In genomic region chr1:33943978-33944377, GRCh38 we compare ENCODE assay signal across 23 cellular contexts.
DNase-seq lines count a peak whose midpoint lies in the region; ATAC-seq, FAIRE-seq and TF ChIP-seq lines count a peak whose summit lies in the region.
"Had no signal": no experiment of that assay in that cellular context is flagged by ENCODE, and none has a peak within 500 bp of the region (broad histone marks: within the 10 kb centered on the region; RNA-seq: fewer than 3 reads in every experiment).

No MANE protein-coding gene starts in this region.

- H3K27me3 ChIP-seq in adrenal gland, result no peaks in the 10 kb centered on the region
- no peaks in the 10 kb centered on the region for H3K27me3 ChIP-seq in mammary epithelial cell (ENCODE audit: insufficient read depth, low read length)
- H3K27me3 ChIP-seq: heart right ventricle, right lobe of liver had no signal

- ATAC-seq in HG02571 (IDR thresholded peaks at IDR 0.05; ENCODE audit: unreplicated experiment), result no peak
- ATAC-seq: heart right ventricle, K562, left ventricle myocardium superior, right lobe of liver, SK-N-SH treated with all-trans-retinoic acid at 6 μM for 48 hours had no signal

- intact Hi-C loops in adrenal gland (cut with DNase I), result no loop called here
- intact Hi-C loops in mammary epithelial cell (cut with micrococcal nuclease), result no loop called here

- H3K27ac ChIP-seq in adrenal gland (no peak overlapping the region), mammary epithelial cell (ENCODE audit: insufficient read depth, low read depth, low read length) (no peak overlapping the region)
- H3K27ac ChIP-seq: 22Rv1, heart right ventricle, right lobe of liver, VCaP had no signal

- TF ChIP-seq POLR2A in adrenal gland (IDR thresholded peaks at IDR 0.05), result no peak

- no TSS peak for BruUV-seq in mammary epithelial cell (replicated peaks; lab: Mats Ljungman, UMichigan)

- no peaks in the 10 kb centered on the region for H3K79me2 ChIP-seq in mammary epithelial cell (ENCODE audit: insufficient read depth, low read length)

- no peaks in the 10 kb centered on the region for H4K20me1 ChIP-seq in mammary epithelial cell (ENCODE audit: insufficient read depth, low read length)

- no peak overlapping the region for H3K9ac ChIP-seq in mammary epithelial cell (ENCODE audit: insufficient read depth, low read length)

- peak; percentile 17 for DNase-seq in DMS53 (lab: John Stamatoyannopoulos, UW)
- no peak for DNase-seq in DMS53 treated with DMSO at 0.1 percent for 48 hours (lab: John Stamatoyannopoulos, UW; ENCODE audit: unreplicated experiment)
- peak in 4 of 7 donors; percentile 29 to 53 (median 42) for DNase-seq in adrenal gland
- DNase-seq in hepatic stellate cell (ENCODE audit: low spot score), result peak; percentile 13
- DNase-seq in urothelium cell line (ENCODE audit: low spot score), result peak; percentile 52
- DNase-seq in mammary epithelial cell, result no peak
- no peak for DNase-seq in NK-92 (lab: John Stamatoyannopoulos, UW; ENCODE audit: unreplicated experiment)
- DNase-seq: activated CD8-positive, alpha-beta memory T cell treated with anti-CD3 and anti-CD28 coated beads for 24 hours; activated gamma-delta T cell treated with Interleukin-2 at 50 U/mL for 16 hours; Calu3; GOT3; heart right ventricle; left ventricle myocardium superior; NCI-H345; nephron progenitor cell; right lobe of liver; stimulated activated CD4-positive, alpha-beta T cell treated with anti-CD3 and anti-CD28 coated beads, Interleukin-4, amount 100 ng/mL, for 24 hours had no signal

- TF ChIP-seq CTCF in adrenal gland (IDR thresholded peaks at IDR 0.05) (no peak), mammary epithelial cell (conservative IDR thresholded peaks at IDR 0.05 in 1 of 2, IDR thresholded peaks at IDR 0.05 in 1 of 2; ENCODE audit: extremely low read depth in 1 of 2, insufficient read depth in 1 of 2, low read depth in 1 of 2, low read length in 2 of 2) (no peak)

- FAIRE-seq in urothelium cell line (lab: Jason Lieb, UNC), result no peak
- FAIRE-seq: endothelial cell of umbilical vein, K562 had no signal

- H3K36me3 ChIP-seq in adrenal gland (replicated peaks in 1 of 2), result no peaks in the 10 kb centered on the region
- no peaks in the 10 kb centered on the region for H3K36me3 ChIP-seq in mammary epithelial cell (ENCODE audit: insufficient read depth, low read length)
- H3K36me3 ChIP-seq: heart right ventricle, right lobe of liver had no signal

- H3K9me3 ChIP-seq in adrenal gland (replicated peaks in 1 of 3), result no peaks in the 10 kb centered on the region
- peaks cover 17% of the 10 kb centered on the region for H3K9me3 ChIP-seq in mammary epithelial cell (replicated peaks; ENCODE audit: insufficient read depth, low read length)
- H3K9me3 ChIP-seq: right lobe of liver had no signal

- CTCF ChIA-PET in mammary epithelial cell (lab: Charles Lee; ENCODE audit: low non-redundant PET), result no interaction called here

- dilution Hi-C loops in mammary epithelial cell (cut with HindIII; ENCODE audit: low sequenced_read_pairs), result loop anchor here (5.0 kb wide), 1 partner anchor 37 kb away; no protein-coding TSS in a partner anchor

- H3K4me3 ChIP-seq in adrenal gland, result no peak overlapping the region
- no peak overlapping the region for H3K4me3 ChIP-seq in mammary epithelial cell (replicated peaks in 1 of 3; ENCODE audit: insufficient read depth in 1 of 3, low read depth in 2 of 3, low read length in 3 of 3)
- H3K4me3 ChIP-seq: heart right ventricle, K562, right lobe of liver had no signal

- 35 to 57% (median 47%) methylated on average over 2 to 3 of the region's 3 CpGs for WGBS in adrenal gland, 4 donors
- WGBS in mammary epithelial cell (ENCODE audit: low coverage, missing lambda C conversion rate), result 0% methylated on average over 3 of the region's 3 CpGs

- no peak overlapping the region for H2AFZ ChIP-seq in mammary epithelial cell (ENCODE audit: low read depth, low read length)

- H3K4me1 ChIP-seq in adrenal gland (replicated peaks in 1 of 2) (no peaks in the 10 kb centered on the region), mammary epithelial cell (ENCODE audit: insufficient read depth, low read length) (no peaks in the 10 kb centered on the region)
- H3K4me1 ChIP-seq: heart right ventricle, right lobe of liver had no signal

- in situ Hi-C loops in mammary epithelial cell (cut with MboI; ENCODE audit: low sequenced_read_pairs in 2 of 2), result no loop called here

- no peak overlapping the region for H3K4me2 ChIP-seq in mammary epithelial cell (ENCODE audit: insufficient read depth, low read depth, low read length)

Comparison
In these comparisons a context has a peak if more than half of its experiments do, and no peak if none do; other contexts are left out.
1. DNase-seq: peak in DMS53 (single experiment), adrenal gland (4 of 7), hepatic stellate cell (single experiment) and urothelium cell line (single experiment); none in DMS53 treated with DMSO at 0.1 percent for 48 hours (single experiment), mammary epithelial cell (single experiment) and NK-92 (single experiment).